Comparison of ENCODE assay signal across 17 cellular contexts in the genomic region with DNA sequence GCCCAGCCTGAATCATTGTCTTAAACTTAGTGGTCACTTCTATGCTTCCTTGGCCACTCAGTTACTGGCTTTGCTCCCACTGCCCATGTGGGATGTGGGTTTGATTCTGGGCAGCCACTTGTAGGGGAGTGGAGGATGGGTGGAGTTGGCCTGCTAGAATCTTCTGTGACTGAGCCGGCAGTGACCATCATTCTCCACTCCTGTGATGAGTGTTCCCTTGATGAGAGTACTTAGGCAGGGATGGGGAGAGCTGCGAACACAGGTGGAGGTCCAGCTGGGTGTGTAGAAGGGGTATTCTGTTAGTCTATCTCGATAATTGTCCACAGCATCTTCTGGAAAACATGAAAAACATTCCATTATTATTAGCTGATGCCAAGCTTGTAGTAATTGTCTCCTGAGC. TPM values are rescaled to one million over a fixed set of nuclear protein-coding genes. Genes with fewer than 3 reads are reported as not detected.
DNase-seq lines count a peak whose midpoint lies in the region; ATAC-seq and TF ChIP-seq lines count a peak whose summit lies in the region.
"Had no signal": no experiment of that assay in that cellular context is flagged by ENCODE, and none has a peak within 500 bp of the region (broad histone marks: within the 10 kb centered on the region; RNA-seq: fewer than 3 reads in every experiment).

No MANE protein-coding gene starts in this region.

- H3K4me1 Mint-ChIP-seq in T-helper 1 cell treated with Interleukin-12 subunit alpha and Interleukin-12 subunit beta and Interleukin-4 antibody, amounts not matched to agents 30 μg/mL and 1 μg/mL, for 36 hours (ENCODE audit: low read depth): peaks cover 12% of the 10 kb centered on the region
- H3K4me1 Mint-ChIP-seq in activated T-helper 17 cell treated with anti-CD3 and anti-CD28 coated beads, Interleukin-2, amount 50 U/mL, for 72 hours: peaks cover 10% of the 10 kb centered on the region
- H3K4me1 Mint-ChIP-seq in naive thymus-derived CD4-positive, alpha-beta T cell: peaks cover 0 to 8% (median 0%) of the 10 kb centered on the region in 7 donors
- H3K4me1 Mint-ChIP-seq: CD8-positive, alpha-beta memory T cell had no signal

- POLR2A ChIA-PET in naive thymus-derived CD4-positive, alpha-beta T cell (lab: Charles Lee): no interaction called here

- peak overlapping the region; percentile 6 for H3K27ac Mint-ChIP-seq in T-helper 1 cell treated with Interleukin-12 subunit alpha and Interleukin-12 subunit beta and Interleukin-4 antibody, amounts not matched to agents 30 μg/mL and 1 μg/mL, for 36 hours
- H3K27ac Mint-ChIP-seq in activated naive CD4-positive, alpha-beta T cell treated with anti-CD3 and anti-CD28 coated beads, Interleukin-2, amount 50 U/mL, for 72 hours: no peak overlapping the region
- H3K27ac Mint-ChIP-seq in activated T-helper 17 cell treated with anti-CD3 and anti-CD28 coated beads, Interleukin-2, amount 50 U/mL, for 72 hours: peak overlapping the region; percentile 78
- H3K27ac Mint-ChIP-seq in naive thymus-derived CD4-positive, alpha-beta T cell: no peak overlapping the region
- H3K27ac Mint-ChIP-seq: CD8-positive, alpha-beta memory T cell; H9 had no signal

- H3K79me2 ChIP-seq in osteoblast (ENCODE audit: insufficient read depth, low read length): no peaks in the 10 kb centered on the region

- intact Hi-C loops in naive thymus-derived CD4-positive, alpha-beta T cell (cut with micrococcal nuclease): no loop called here

- H3K27me3 ChIP-seq in osteoblast (ENCODE audit: insufficient read depth, low read length): no peaks in the 10 kb centered on the region
- no peaks in the 10 kb centered on the region for H3K27me3 ChIP-seq in naive thymus-derived CD4-positive, alpha-beta T cell (ENCODE audit: control insufficient read depth in 2 of 2, insufficient read depth in 2 of 2, low read length in 2 of 2)

- DNase-seq in T-helper 1 cell (no peak), osteoblast (ENCODE audit: insufficient read length, low spot score, missing footprints) (peak; percentile 68), NCI-H1694 (lab: John Stamatoyannopoulos, UW) (no peak)
- DNase-seq in activated naive CD4-positive, alpha-beta T cell treated with anti-CD3 and anti-CD28 coated beads, Interleukin-2, amount 50 U/mL, for 72 hours (ENCODE audit: low spot score in 2 of 2): no peak
- no peak for DNase-seq in activated naive CD4-positive, alpha-beta T cell treated with Interleukin-2 at 50 U/mL for 16 hours
- no peak for DNase-seq in naive thymus-derived CD4-positive, alpha-beta T cell
- DNase-seq: Caco-2; CD8-positive, alpha-beta memory T cell; DND-41; GDM1; GOT3; H9 had no signal

- no peaks in the 10 kb centered on the region for H3K9me3 ChIP-seq in osteoblast (ENCODE audit: low read depth, low read length)
- H3K9me3 ChIP-seq in naive thymus-derived CD4-positive, alpha-beta T cell (ENCODE audit: control insufficient read depth in 2 of 3, low read length in 3 of 3): no peaks in the 10 kb centered on the region
- H3K9me3 ChIP-seq: Caco-2 had no signal

- no peak for TF ChIP-seq CTCF in osteoblast (IDR thresholded peaks at IDR 0.05; ENCODE audit: extremely low read depth, low read depth, low read length)

- H3K36me3 Mint-ChIP-seq in T-helper 1 cell treated with Interleukin-12 subunit alpha and Interleukin-12 subunit beta and Interleukin-4 antibody, amounts not matched to agents 30 μg/mL and 1 μg/mL, for 36 hours (ENCODE audit: low read depth): peaks cover 39% of the 10 kb centered on the region
- no peaks in the 10 kb centered on the region for H3K36me3 Mint-ChIP-seq in activated naive CD4-positive, alpha-beta T cell treated with anti-CD3 and anti-CD28 coated beads, Interleukin-2, amount 50 U/mL, for 72 hours
- H3K36me3 Mint-ChIP-seq in activated T-helper 17 cell treated with anti-CD3 and anti-CD28 coated beads, Interleukin-2, amount 50 U/mL, for 72 hours (ENCODE audit: low read depth): peaks cover 6% of the 10 kb centered on the region
- peaks cover 0 to 29% (median 0%) of the 10 kb centered on the region in 5 donors for H3K36me3 Mint-ChIP-seq in naive thymus-derived CD4-positive, alpha-beta T cell
- H3K36me3 Mint-ChIP-seq: CD8-positive, alpha-beta memory T cell had no signal

- no peak overlapping the region for H3K4me2 ChIP-seq in osteoblast (ENCODE audit: insufficient read depth, low read length)

- no peak overlapping the region for H3K4me3 ChIP-seq in osteoblast (ENCODE audit: insufficient read depth, low read length)
- no peak overlapping the region for H3K4me3 ChIP-seq in naive thymus-derived CD4-positive, alpha-beta T cell (ENCODE audit: low read length)

- H2AFZ ChIP-seq in osteoblast (ENCODE audit: low read length): no peak overlapping the region

- no peak overlapping the region for H3K4me3 Mint-ChIP-seq in T-helper 1 cell treated with Interleukin-12 subunit alpha and Interleukin-12 subunit beta and Interleukin-4 antibody, amounts not matched to agents 30 μg/mL and 1 μg/mL, for 36 hours
- peak overlapping the region; percentile 15 for H3K4me3 Mint-ChIP-seq in activated T-helper 17 cell treated with anti-CD3 and anti-CD28 coated beads, Interleukin-2, amount 50 U/mL, for 72 hours
- no peak overlapping the region for H3K4me3 Mint-ChIP-seq in naive thymus-derived CD4-positive, alpha-beta T cell
- H3K4me3 Mint-ChIP-seq: CD14-positive monocyte; CD8-positive, alpha-beta memory T cell; H9 had no signal

- ATAC-seq in activated naive CD4-positive, alpha-beta T cell treated with anti-CD3 and anti-CD28 coated beads, Interleukin-2, amount 50 U/mL, for 72 hours: peak; percentile 65
- peak; percentile 72 for ATAC-seq in activated T-helper 17 cell treated with anti-CD3 and anti-CD28 coated beads, Interleukin-2, amount 50 U/mL, for 72 hours (replicated peaks)
- no peak for ATAC-seq in naive thymus-derived CD4-positive, alpha-beta T cell

- peaks cover 5% of the 10 kb centered on the region for H3K4me1 ChIP-seq in osteoblast (ENCODE audit: insufficient read depth, low read length)
- H3K4me1 ChIP-seq in naive thymus-derived CD4-positive, alpha-beta T cell (ENCODE audit: control insufficient read depth in 2 of 2, insufficient read depth in 2 of 2, low read length in 2 of 2): no peaks in the 10 kb centered on the region
- H3K4me1 ChIP-seq: Caco-2 had no signal

- no peaks in the 10 kb centered on the region for H4K20me1 ChIP-seq in osteoblast (ENCODE audit: insufficient read depth, low read length)

- H3K27ac ChIP-seq in osteoblast (ENCODE audit: low read depth, low read length): no peak overlapping the region
- no peak overlapping the region for H3K27ac ChIP-seq in naive thymus-derived CD4-positive, alpha-beta T cell (ENCODE audit: low read depth, low read length)
- H3K27ac ChIP-seq: 22Rv1 had no signal

- no peaks in the 10 kb centered on the region for H3K9me3 Mint-ChIP-seq in T-helper 1 cell treated with Interleukin-12 subunit alpha and Interleukin-12 subunit beta and Interleukin-4 antibody, amounts not matched to agents 30 μg/mL and 1 μg/mL, for 36 hours
- H3K9me3 Mint-ChIP-seq in activated naive CD4-positive, alpha-beta T cell treated with anti-CD3 and anti-CD28 coated beads, Interleukin-2, amount 50 U/mL, for 72 hours: peaks cover 5% of the 10 kb centered on the region in 2 donors
- H3K9me3 Mint-ChIP-seq in activated T-helper 17 cell treated with anti-CD3 and anti-CD28 coated beads, Interleukin-2, amount 50 U/mL, for 72 hours: no peaks in the 10 kb centered on the region
- H3K9me3 Mint-ChIP-seq in naive thymus-derived CD4-positive, alpha-beta T cell: peaks cover 0 to 5% (median 0%) of the 10 kb centered on the region in 11 donors
- H3K9me3 Mint-ChIP-seq: CD8-positive, alpha-beta memory T cell had no signal

- CTCF ChIA-PET in naive thymus-derived CD4-positive, alpha-beta T cell (lab: Charles Lee): no interaction called here

- no peaks in the 10 kb centered on the region for H3K27me3 Mint-ChIP-seq in T-helper 1 cell treated with Interleukin-12 subunit alpha and Interleukin-12 subunit beta and Interleukin-4 antibody, amounts not matched to agents 30 μg/mL and 1 μg/mL, for 36 hours (ENCODE audit: low read depth)
- H3K27me3 Mint-ChIP-seq in activated T-helper 17 cell treated with anti-CD3 and anti-CD28 coated beads, Interleukin-2, amount 50 U/mL, for 72 hours: peaks cover 9% of the 10 kb centered on the region
- peaks cover 0 to 13% (median 7%) of the 10 kb centered on the region in 5 donors for H3K27me3 Mint-ChIP-seq in naive thymus-derived CD4-positive, alpha-beta T cell

- H3K36me3 ChIP-seq in osteoblast (ENCODE audit: insufficient read depth, low read length): no peaks in the 10 kb centered on the region
- no peaks in the 10 kb centered on the region for H3K36me3 ChIP-seq in naive thymus-derived CD4-positive, alpha-beta T cell (ENCODE audit: control insufficient read depth in 2 of 3, insufficient read depth in 3 of 3, low read length in 3 of 3)

RNA-seq across cellular contexts. Expression of a gene that starts 8.0 kb away (rescaled TPM):
- 1 to 10 TPM in 1 of 2 donors, under 1 TPM in 1; 0.84 to 2.6 TPM for total RNA-seq in activated naive CD4-positive, alpha-beta T cell treated with anti-CD3 and anti-CD28 coated beads, Interleukin-2, amount 50 U/mL, for 72 hours
- under 1 TPM; 0.54 to 0.61 TPM for total RNA-seq in activated T-helper 17 cell treated with anti-CD3 and anti-CD28 coated beads, Interleukin-2, amount 50 U/mL, for 72 hours
- total RNA-seq in osteoblast: 0.29 and 0.36 TPM in 2 replicates
- total RNA-seq in naive thymus-derived CD4-positive, alpha-beta T cell: 10 to 100 TPM in 1 of 5 experiments, 1 to 10 TPM in 2, under 1 TPM in 2; 0.41 to 10.1 (median 1.3) TPM
- under 1 TPM in 1 of 2 donors, not detected in 1; 0.33 TPM for polyA plus RNA-seq in naive thymus-derived CD4-positive, alpha-beta T cell
- total RNA-seq: Caco-2, HT1080 had no signal

RNA-seq across cellular contexts. Expression of a gene that starts 48.4 kb away (rescaled TPM):
- 10 to 100 TPM; 47.7 to 64.7 TPM for total RNA-seq in activated naive CD4-positive, alpha-beta T cell treated with anti-CD3 and anti-CD28 coated beads, Interleukin-2, amount 50 U/mL, for 72 hours
- 10 to 100 TPM; 46.1 to 63.8 TPM for total RNA-seq in activated T-helper 17 cell treated with anti-CD3 and anti-CD28 coated beads, Interleukin-2, amount 50 U/mL, for 72 hours
- 88.3 and 99.6 TPM in 2 replicates for total RNA-seq in osteoblast
- 10 to 100 TPM; 35.0 to 57.6 (median 36.4) TPM for total RNA-seq in naive thymus-derived CD4-positive, alpha-beta T cell
- polyA plus RNA-seq in naive thymus-derived CD4-positive, alpha-beta T cell: 10 to 100 TPM; 39.9 to 45.1 TPM

Comparison
In these comparisons a context has a peak if more than half of its experiments do, and no peak if none do; other contexts are left out.
1. H3K27ac Mint-ChIP-seq: peak in T-helper 1 cell treated with Interleukin-12 subunit alpha and Interleukin-12 subunit beta and Interleukin-4 antibody, amounts not matched to agents 30 μg/mL and 1 μg/mL, for 36 hours (single experiment) and activated T-helper 17 cell treated with anti-CD3 and anti-CD28 coated beads, Interleukin-2, amount 50 U/mL, for 72 hours (single experiment); none in activated naive CD4-positive, alpha-beta T cell treated with anti-CD3 and anti-CD28 coated beads, Interleukin-2, amount 50 U/mL, for 72 hours (0 of 2) and naive thymus-derived CD4-positive, alpha-beta T cell (0 of 9).